11 cellular contexts compared by ENCODE assay signal in the genomic region with DNA sequence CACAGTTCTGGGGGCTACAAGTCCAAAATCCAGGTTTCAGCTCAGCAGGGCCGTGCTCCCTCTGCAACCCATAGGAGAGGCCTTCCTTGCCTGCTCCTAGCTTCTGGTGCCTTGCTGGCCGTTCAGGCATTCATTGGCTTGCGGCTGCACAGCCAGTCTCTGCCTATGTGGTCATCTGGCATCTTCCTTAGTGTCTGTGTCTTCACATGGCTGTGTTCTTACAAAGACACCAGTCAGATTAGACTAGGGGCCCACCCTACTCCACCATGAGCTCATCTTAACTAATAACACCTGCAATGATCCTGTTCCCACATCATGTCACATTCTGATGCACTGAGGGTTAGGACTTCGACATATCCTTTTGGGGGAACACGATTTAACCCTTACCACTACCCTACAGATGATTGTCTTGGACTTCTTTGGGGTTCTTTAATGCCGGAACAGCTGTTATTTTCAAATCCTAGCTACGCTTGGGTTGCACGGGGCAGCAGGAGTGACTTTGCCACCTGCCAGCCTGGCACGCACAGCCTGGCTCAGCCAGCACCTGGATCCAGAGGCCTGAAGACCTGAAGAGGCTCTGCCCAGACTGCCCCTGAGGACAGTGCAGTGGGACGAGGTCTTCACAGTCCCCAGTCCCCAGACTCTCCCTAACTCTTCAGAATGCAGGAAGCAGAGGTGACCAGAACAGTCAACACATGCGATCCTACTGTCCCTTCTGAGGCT. TPM values are rescaled to one million over a fixed set of nuclear protein-coding genes. Genes with fewer than 3 reads are reported as not detected.
A peak's percentile ranks its signal among the peaks of the same experiment; 100 is the strongest.
DNase-seq lines count a peak whose midpoint lies in the region.
"Had no signal": no experiment of that assay in that cellular context is flagged by ENCODE, and none has a peak within 500 bp of the region (broad histone marks: within the 10 kb centered on the region; RNA-seq: fewer than 3 reads in every experiment).

No MANE protein-coding gene starts in this region.

- intact Hi-C loops in activated CD4-positive, alpha-beta T cell treated with anti-CD3 and anti-CD28 coated beads, Interleukin-2, amount 10 ng/mL, durations not matched to agents 24 days and 14 days (cut with micrococcal nuclease) = no loop called here

- H3K4me1 Mint-ChIP-seq in activated CD4-positive, alpha-beta T cell treated with anti-CD3 and anti-CD28 coated beads, Interleukin-2, amount 10 ng/mL, durations not matched to agents 24 days and 14 days = peaks cover 37% of the 10 kb centered on the region

- in situ Hi-C loops in ACHN (cut with HindIII; ENCODE audit: low pct_ligation_motif_present, low pct_unique_long_range_greater_than_20kb, low sequenced_read_pairs) = no loop called here

- H3K27ac ChIP-seq in angular gyrus (ENCODE audit: low read depth, low read length) (peak overlapping the region; percentile 3), temporal lobe (ENCODE audit: low read depth, low read length) (peak overlapping the region; percentile 52)
- H3K27ac ChIP-seq: pancreas had no signal

- no peak for DNase-seq in activated CD4-positive, alpha-beta T cell treated with anti-CD3 and anti-CD28 coated beads, Interleukin-2, amount 10 ng/mL, durations not matched to agents 24 days and 14 days
- DNase-seq in activated CD4-positive, alpha-beta T cell treated with anti-CD3 and anti-CD28 coated beads for 4 hours = no peak
- DNase-seq in islet precursor cell = peak; percentile 61
- no peak for DNase-seq in stimulated activated CD4-positive, alpha-beta T cell treated with anti-CD3 and anti-CD28 coated beads, Interleukin-4, amount 100 ng/mL, for 4 hours
- no peak for DNase-seq in ACHN
- no peak for DNase-seq in NCI-H510A (lab: John Stamatoyannopoulos, UW)
- DNase-seq: activated CD4-positive, alpha-beta T cell treated with anti-CD3 and anti-CD28 coated beads, Interleukin-2, amount 50 U/mL, for 4 hours; MV-4-11 had no signal

- H3K9me3 Mint-ChIP-seq in activated CD4-positive, alpha-beta T cell treated with anti-CD3 and anti-CD28 coated beads, Interleukin-2, amount 10 ng/mL, durations not matched to agents 24 days and 14 days = no peaks in the 10 kb centered on the region

- no peaks in the 10 kb centered on the region for H3K27me3 Mint-ChIP-seq in activated CD4-positive, alpha-beta T cell treated with anti-CD3 and anti-CD28 coated beads, Interleukin-2, amount 10 ng/mL, durations not matched to agents 24 days and 14 days

- H3K27ac Mint-ChIP-seq in activated CD4-positive, alpha-beta T cell treated with anti-CD3 and anti-CD28 coated beads, Interleukin-2, amount 10 ng/mL, durations not matched to agents 24 days and 14 days = peak overlapping the region; percentile 9

- H3K36me3 Mint-ChIP-seq in activated CD4-positive, alpha-beta T cell treated with anti-CD3 and anti-CD28 coated beads, Interleukin-2, amount 10 ng/mL, durations not matched to agents 24 days and 14 days (ENCODE audit: low read depth) = peaks cover 17% of the 10 kb centered on the region

- no peak overlapping the region for H3K4me3 Mint-ChIP-seq in activated CD4-positive, alpha-beta T cell treated with anti-CD3 and anti-CD28 coated beads, Interleukin-2, amount 10 ng/mL, durations not matched to agents 24 days and 14 days

RNA-seq across cellular contexts. Expression of gene NEAT1, which starts 7.7 kb away (rescaled TPM):
- total RNA-seq in activated CD4-positive, alpha-beta T cell treated with anti-CD3 and anti-CD28 coated beads, Interleukin-2, amount 10 ng/mL, durations not matched to agents 24 days and 14 days = 410 and 411 TPM in 2 replicates
- total RNA-seq in temporal lobe = 8.4 TPM

RNA-seq across cellular contexts. Expression of gene FRMD8, which starts 28.5 kb away (rescaled TPM):
- 46.7 and 46.8 TPM in 2 replicates for total RNA-seq in activated CD4-positive, alpha-beta T cell treated with anti-CD3 and anti-CD28 coated beads, Interleukin-2, amount 10 ng/mL, durations not matched to agents 24 days and 14 days
- total RNA-seq in temporal lobe = 6.9 TPM

RNA-seq across cellular contexts. Expression of gene SLC25A45, which starts 32.5 kb away (rescaled TPM):
- 15.5 and 16.8 TPM in 2 replicates for total RNA-seq in activated CD4-positive, alpha-beta T cell treated with anti-CD3 and anti-CD28 coated beads, Interleukin-2, amount 10 ng/mL, durations not matched to agents 24 days and 14 days
- 0.74 TPM for total RNA-seq in temporal lobe

Comparison
In these comparisons a context has a peak if more than half of its experiments do, and no peak if none do; other contexts are left out.
1. RNA of gene NEAT1, which starts 7.7 kb away (total RNA-seq): 410 to 411 TPM in activated CD4-positive, alpha-beta T cell treated with anti-CD3 and anti-CD28 coated beads, Interleukin-2, amount 10 ng/mL, durations not matched to agents 24 days and 14 days; 8.4 TPM in temporal lobe (single experiment); every median in the first group is over 10 times any median in the second.